15 cellular contexts compared by ENCODE assay signal in the genomic region with DNA sequence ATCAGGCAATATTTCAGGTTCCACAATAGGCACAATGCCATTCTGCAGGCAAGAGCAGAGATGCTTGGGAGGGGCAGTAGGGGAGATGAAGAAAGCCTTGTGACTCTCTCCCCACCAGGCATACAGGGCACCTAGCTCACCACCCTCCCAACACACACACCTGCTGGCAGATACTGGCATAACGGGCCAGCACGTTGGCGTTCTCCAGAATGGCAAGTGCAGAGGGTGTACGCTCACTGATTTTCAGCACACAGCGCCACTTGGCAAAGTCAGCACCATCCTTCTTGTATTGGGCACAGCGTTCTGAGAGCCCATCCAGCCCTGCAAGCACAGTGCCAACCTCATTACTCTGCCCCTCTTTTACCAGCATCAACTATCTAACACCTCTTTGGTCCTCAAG. TPM values are rescaled to one million over a fixed set of nuclear protein-coding genes. Genes with fewer than 3 reads are reported as not detected.
A peak's percentile ranks its signal among the peaks of the same experiment; 100 is the strongest.
DNase-seq lines count a peak whose midpoint lies in the region; TF ChIP-seq lines count a peak whose summit lies in the region.
"Had no signal": no experiment of that assay in that cellular context is flagged by ENCODE, and none has a peak within 500 bp of the region (broad histone marks: within the 10 kb centered on the region; RNA-seq: fewer than 3 reads in every experiment).

No MANE protein-coding gene starts in this region.

- WGBS in mammary epithelial cell (ENCODE audit: low coverage, missing lambda C conversion rate) = 94% methylated on average over 6 of the region's 6 CpGs

- peak in 1 of 2 donors; percentile 14 for TF ChIP-seq CTCF in mammary epithelial cell (conservative IDR thresholded peaks at IDR 0.05 in 1 of 2, IDR thresholded peaks at IDR 0.05 in 1 of 2; ENCODE audit: extremely low read depth in 1 of 2, insufficient read depth in 1 of 2, low read depth in 1 of 2, low read length in 2 of 2)
- no peak for TF ChIP-seq CTCF in MCF 10A (IDR thresholded peaks at IDR 0.05; ENCODE audit: unreplicated experiment)
- TF ChIP-seq CTCF in HFFc6 (IDR thresholded peaks at IDR 0.05) = peak; percentile 57
- TF ChIP-seq CTCF in astrocyte of the spinal cord (IDR thresholded peaks at IDR 0.05; ENCODE audit: low read depth, low read length) = peak; percentile 17
- peak; percentile 12 for TF ChIP-seq CTCF in osteoblast (IDR thresholded peaks at IDR 0.05; ENCODE audit: extremely low read depth, low read depth, low read length)

- H2AFZ ChIP-seq in mammary epithelial cell (ENCODE audit: low read depth, low read length) = no peak overlapping the region
- H2AFZ ChIP-seq in osteoblast (ENCODE audit: low read length) = no peak overlapping the region

- POLR2A ChIA-PET in MCF 10A (lab: Yijun Ruan, JAX) = no interaction called here

- H3K27me3 ChIP-seq in mammary epithelial cell (ENCODE audit: insufficient read depth, low read length) = no peaks in the 10 kb centered on the region
- no peaks in the 10 kb centered on the region for H3K27me3 ChIP-seq in osteoblast (ENCODE audit: insufficient read depth, low read length)
- H3K27me3 ChIP-seq: BLaER1 treated with 17β-estradiol and CSF1 and Interleukin-3, amounts not matched to agents 10 nM and 100 nM had no signal

- CTCF ChIA-PET in mammary epithelial cell (lab: Charles Lee; ENCODE audit: low non-redundant PET) (interaction anchor here (0.6 kb wide), 1 partner anchor 497 kb away, joined by 3 read pairs; no protein-coding TSS in a partner anchor), MCF 10A (lab: Yijun Ruan, JAX) (interaction anchor here (0.5 kb wide), 1 partner anchor 173 kb away, joined by 3 read pairs; no protein-coding TSS in a partner anchor)

- H3K27ac Mint-ChIP-seq in MCF 10A (ENCODE audit: low read depth, unreplicated experiment) (no peak overlapping the region), HFFc6 (no peak overlapping the region)
- H3K27ac Mint-ChIP-seq: stimulated activated naive B cell treated with anti-CD40 and anti-IgM and Interleukin-4, amounts not matched to agents 10 μg/mL and 1 μg/mL and 100 μg/mL, for 72 hours; WTC11 had no signal

- H3K9me3 Mint-ChIP-seq in MCF 10A (ENCODE audit: unreplicated experiment) (no peaks in the 10 kb centered on the region), HFFc6 (no peaks in the 10 kb centered on the region)
- H3K9me3 Mint-ChIP-seq: stimulated activated naive B cell treated with anti-CD40 and anti-IgM and Interleukin-4, amounts not matched to agents 10 μg/mL and 1 μg/mL and 100 μg/mL, for 72 hours; WTC11 had no signal

- H3K4me2 ChIP-seq in mammary epithelial cell (ENCODE audit: insufficient read depth, low read depth, low read length) = no peak overlapping the region
- no peak overlapping the region for H3K4me2 ChIP-seq in osteoblast (ENCODE audit: insufficient read depth, low read length)

- peaks cover 13% of the 10 kb centered on the region for H3K36me3 Mint-ChIP-seq in MCF 10A (ENCODE audit: insufficient read depth, unreplicated experiment)
- H3K36me3 Mint-ChIP-seq in HFFc6 (ENCODE audit: low read depth) = peaks cover 4% of the 10 kb centered on the region; the same call in 1 of the 2 replicates

- peaks cover 17% of the 10 kb centered on the region for H3K79me2 ChIP-seq in mammary epithelial cell (ENCODE audit: insufficient read depth, low read length)
- H3K79me2 ChIP-seq in osteoblast (ENCODE audit: insufficient read depth, low read length) = peaks cover 18% of the 10 kb centered on the region

- in situ Hi-C loops in mammary epithelial cell (cut with MboI; ENCODE audit: low sequenced_read_pairs in 2 of 2) (no loop called here), astrocyte of the spinal cord (cut with HindIII; ENCODE audit: low sequenced_read_pairs) (no loop called here), ACHN (cut with HindIII; ENCODE audit: low pct_ligation_motif_present, low pct_unique_long_range_greater_than_20kb, low sequenced_read_pairs) (no loop called here)

- no peaks in the 10 kb centered on the region for H3K9me3 ChIP-seq in mammary epithelial cell (replicated peaks; ENCODE audit: insufficient read depth, low read length)
- no peaks in the 10 kb centered on the region for H3K9me3 ChIP-seq in osteoblast (ENCODE audit: low read depth, low read length)
- H3K9me3 ChIP-seq: BLaER1 treated with 17β-estradiol and CSF1 and Interleukin-3, amounts not matched to agents 10 nM and 100 nM had no signal

- H4K20me1 ChIP-seq in mammary epithelial cell (ENCODE audit: insufficient read depth, low read length) = no peaks in the 10 kb centered on the region
- H4K20me1 ChIP-seq in osteoblast (ENCODE audit: insufficient read depth, low read length) = peaks cover 5% of the 10 kb centered on the region

- TSS peak; percentile 7 for BruUV-seq in mammary epithelial cell (replicated peaks; lab: Mats Ljungman, UMichigan)
- no TSS peak for BruUV-seq in MCF 10A (replicated peaks; lab: Mats Ljungman, UMichigan)

- H3K9ac ChIP-seq in mammary epithelial cell (ENCODE audit: insufficient read depth, low read length) = no peak overlapping the region

- dilution Hi-C loops in mammary epithelial cell (cut with HindIII; ENCODE audit: low sequenced_read_pairs) = no loop called here

- H3K27ac ChIP-seq in mammary epithelial cell (ENCODE audit: insufficient read depth, low read depth, low read length) (no peak overlapping the region), osteoblast (ENCODE audit: low read depth, low read length) (no peak overlapping the region)
- H3K27ac ChIP-seq: BLaER1 treated with 17β-estradiol and CSF1 and Interleukin-3, amounts not matched to agents 10 nM and 100 nM; SK-N-MC had no signal

- intact Hi-C loops in mammary epithelial cell (cut with micrococcal nuclease) (no loop called here), MCF 10A (cut with micrococcal nuclease) (no loop called here)

- H3K36me3 ChIP-seq in mammary epithelial cell (ENCODE audit: insufficient read depth, low read length) (peaks cover 7% of the 10 kb centered on the region), osteoblast (ENCODE audit: insufficient read depth, low read length) (peaks cover 26% of the 10 kb centered on the region)

- H3K4me1 Mint-ChIP-seq in MCF 10A (ENCODE audit: insufficient read depth, unreplicated experiment) (peaks cover 28% of the 10 kb centered on the region), HFFc6 (ENCODE audit: low read depth) (peaks cover 40% of the 10 kb centered on the region)

- H3K27me3 Mint-ChIP-seq in MCF 10A (ENCODE audit: insufficient read depth, unreplicated experiment) (no peaks in the 10 kb centered on the region), HFFc6 (ENCODE audit: insufficient read depth) (peaks cover 3% of the 10 kb centered on the region)
- H3K27me3 Mint-ChIP-seq: stimulated activated naive B cell treated with anti-CD40 and anti-IgM and Interleukin-4, amounts not matched to agents 10 μg/mL and 1 μg/mL and 100 μg/mL, for 72 hours had no signal

- DNase-seq in mammary epithelial cell (no peak), MCF 10A (ENCODE audit: unreplicated experiment) (no peak), HFFc6 (no peak), astrocyte of the spinal cord (ENCODE audit: low read depth, low spot score) (no peak), osteoblast (ENCODE audit: insufficient read length, low spot score, missing footprints) (no peak), ACHN (no peak), D341Med (ENCODE audit: low spot score) (no peak), epidermal melanocyte (ENCODE audit: insufficient read length, low spot score) (no peak)
- DNase-seq: GDM1; NCI-H2107; stimulated activated CD4-positive, alpha-beta T cell treated with anti-CD3 and anti-CD28 coated beads, Interleukin-4, amount 100 ng/mL, for 24 hours; stimulated activated naive B cell treated with anti-CD40 and anti-IgM and Interleukin-4, amounts not matched to agents 10 μg/mL and 1 μg/mL and 100 μg/mL, for 72 hours had no signal

- H3K4me3 Mint-ChIP-seq in MCF 10A (ENCODE audit: unreplicated experiment) (no peak overlapping the region), HFFc6 (no peak overlapping the region)
- H3K4me3 Mint-ChIP-seq: stimulated activated naive B cell treated with anti-CD40 and anti-IgM and Interleukin-4, amounts not matched to agents 10 μg/mL and 1 μg/mL and 100 μg/mL, for 72 hours; WTC11 had no signal

- peaks cover 22% of the 10 kb centered on the region for H3K4me1 ChIP-seq in mammary epithelial cell (ENCODE audit: insufficient read depth, low read length)
- peaks cover 31% of the 10 kb centered on the region for H3K4me1 ChIP-seq in osteoblast (ENCODE audit: insufficient read depth, low read length)

- no peak overlapping the region for H3K4me3 ChIP-seq in mammary epithelial cell (replicated peaks in 1 of 3; ENCODE audit: insufficient read depth in 1 of 3, low read depth in 2 of 3, low read length in 3 of 3)
- H3K4me3 ChIP-seq in astrocyte of the spinal cord (ENCODE audit: low read depth, low read length) = no peak overlapping the region
- H3K4me3 ChIP-seq in osteoblast (ENCODE audit: insufficient read depth, low read length) = no peak overlapping the region
- H3K4me3 ChIP-seq: BLaER1 treated with 17β-estradiol and CSF1 and Interleukin-3, amounts not matched to agents 10 nM and 100 nM; SK-N-MC had no signal

RNA-seq across cellular contexts. Expression of a gene that starts 2.2 kb away (rescaled TPM):
- total RNA-seq in mammary epithelial cell (10 to 100 TPM; 45.4 to 46.0 TPM), MCF 10A (2022) (2.4 and 6.0 TPM in 2 replicates), osteoblast (9.4 and 17.0 TPM in 2 replicates)
- polyA plus RNA-seq in mammary epithelial cell = 163 TPM
- 262 TPM for polyA minus RNA-seq in mammary epithelial cell
- total RNA-seq in HFFc6 (2021; fragmentation: NEBNext Ultra II Directional; extraction: Animal tissue kit (Norgen Biotek cat#: 25700)) = 10 to 100 TPM in 5 of 6 experiments, 1 to 10 TPM in 1; 8.6 to 14.7 (median 10.3) TPM

RNA-seq across cellular contexts. Expression of a gene that starts 3.2 kb away (rescaled TPM):
- 10 to 100 TPM; 45.0 to 56.2 TPM for total RNA-seq in mammary epithelial cell
- polyA plus RNA-seq in mammary epithelial cell = 59.1 TPM
- polyA minus RNA-seq in mammary epithelial cell = 125 TPM
- total RNA-seq in MCF 10A (2022) = 50.5 and 56.1 TPM in 2 replicates
- 10 to 100 TPM; 69.5 to 94.7 (median 78.0) TPM for total RNA-seq in HFFc6 (2021; fragmentation: NEBNext Ultra II Directional; extraction: Animal tissue kit (Norgen Biotek cat#: 25700))
- 49.9 and 54.5 TPM in 2 replicates for total RNA-seq in osteoblast

RNA-seq across cellular contexts. Expression of a gene that starts 22.1 kb away (rescaled TPM):
- total RNA-seq in mammary epithelial cell = 10 to 100 TPM; 26.3 to 27.5 TPM
- polyA plus RNA-seq in mammary epithelial cell = 40.9 TPM
- polyA minus RNA-seq in mammary epithelial cell = 33.3 TPM
- 12.5 and 13.7 TPM in 2 replicates for total RNA-seq in MCF 10A (2022)
- total RNA-seq in HFFc6 (2021; fragmentation: NEBNext Ultra II Directional; extraction: Animal tissue kit (Norgen Biotek cat#: 25700)) = 10 to 100 TPM; 28.3 to 36.9 (median 30.1) TPM
- 23.2 and 25.0 TPM in 2 replicates for total RNA-seq in osteoblast

RNA-seq across cellular contexts. Expression of a gene that starts 24.3 kb away (rescaled TPM):
- total RNA-seq in mammary epithelial cell (10 to 100 TPM in 1 of 2 donors, 1 to 10 TPM in 1; 2.5 to 38.9 TPM), MCF 10A (2022) (31.5 and 38.1 TPM in 2 replicates), osteoblast (4.3 and 6.2 TPM in 2 replicates)
- 41.4 TPM for polyA plus RNA-seq in mammary epithelial cell
- 88.4 TPM for polyA minus RNA-seq in mammary epithelial cell
- 10 to 100 TPM; 29.2 to 73.3 (median 69.4) TPM for total RNA-seq in HFFc6 (2021; fragmentation: NEBNext Ultra II Directional; extraction: Animal tissue kit (Norgen Biotek cat#: 25700))

RNA-seq across cellular contexts. Expression of a gene that starts 39.4 kb away (rescaled TPM):
- 10 to 100 TPM in 1 of 2 donors, 1 to 10 TPM in 1; 3.0 to 12.2 TPM for total RNA-seq in mammary epithelial cell
- polyA plus RNA-seq in mammary epithelial cell = 3.4 TPM
- polyA minus RNA-seq in mammary epithelial cell = 20.5 TPM
- 19.9 and 24.1 TPM in 2 replicates for total RNA-seq in MCF 10A (2022)
- total RNA-seq in HFFc6 (2021; fragmentation: NEBNext Ultra II Directional; extraction: Animal tissue kit (Norgen Biotek cat#: 25700)) = 1 to 10 TPM; 3.2 to 4.3 (median 3.5) TPM
- 4.1 and 4.3 TPM in 2 replicates for total RNA-seq in osteoblast
